ENCODE assay signal across 20 cellular contexts in genomic region chr18:70362258-70362657, GRCh38.
DNase-seq lines count a peak whose midpoint lies in the region; ATAC-seq, FAIRE-seq and TF ChIP-seq lines count a peak whose summit lies in the region.
"Had no signal": no experiment of that assay in that cellular context is flagged by ENCODE, and none has a peak within 500 bp of the region (broad histone marks: within the 10 kb centered on the region; RNA-seq: fewer than 3 reads in every experiment).

No MANE protein-coding gene starts in this region.

- H4K20me1 ChIP-seq in IMR-90 (ENCODE audit: insufficient read depth, low read length), result no peaks in the 10 kb centered on the region
- H4K20me1 ChIP-seq in H1 (replicated peaks in 1 of 2; ENCODE audit: control insufficient read depth in 1 of 2, insufficient read depth in 2 of 2, low read length in 2 of 2), result no peaks in the 10 kb centered on the region
- H4K20me1 ChIP-seq: BLaER1 had no signal

- no TSS peak for BruUV-seq in IMR-90 (replicated peaks; lab: Mats Ljungman, UMichigan)

- no peak overlapping the region for H2BK5ac ChIP-seq in IMR-90 (ENCODE audit: low read depth, low read length, poor library complexity, severe bottlenecking)
- H2BK5ac ChIP-seq in H1 (ENCODE audit: low read depth, low read length), result no peak overlapping the region

- H3K4me2 ChIP-seq in IMR-90 (ENCODE audit: low read depth, low read length) (no peak overlapping the region), H1 (ENCODE audit: insufficient read depth in 1 of 2, low read depth in 2 of 2, low read length in 2 of 2) (no peak overlapping the region)
- H3K4me2 ChIP-seq: BLaER1, GM23338 had no signal

- no peak overlapping the region for H2AK9ac ChIP-seq in IMR-90 (replicated peaks; ENCODE audit: low read depth, low read length, poor library complexity)

- H2BK20ac ChIP-seq in IMR-90 (ENCODE audit: low read depth, low read length) (peak overlapping the region; percentile 38; the same call in 1 of the 2 replicates), H1 (ENCODE audit: low read length) (no peak overlapping the region)

- POLR2A ChIA-PET in IMR-90 (lab: Charles Lee; ENCODE audit: unreplicated experiment), result no interaction called here
- POLR2A ChIA-PET in H1 (lab: Charles Lee; ENCODE audit: partially characterized antibody), result interaction anchor here (1.6 kb wide), 1 partner anchor 11 kb away, joined by 3 read pairs; no protein-coding TSS in a partner anchor

- H4K5ac ChIP-seq in IMR-90 (ENCODE audit: low read depth, low read length) (no peak overlapping the region), H1 (ENCODE audit: insufficient read length, low read depth, low read length) (no peak overlapping the region)

- peaks cover 11% of the 10 kb centered on the region for H3K4me1 ChIP-seq in IMR-90 (ENCODE audit: control insufficient read depth, insufficient read depth, low read length)
- H3K4me1 ChIP-seq in H1 (replicated peaks in 1 of 4; ENCODE audit: control insufficient read depth in 3 of 4, insufficient read depth in 4 of 4, low read length in 3 of 4), result peaks cover 2 to 15% (median 9%) of the 10 kb centered on the region in 4 experiments; a peak in 5 of 7 replicates
- no peaks in the 10 kb centered on the region for H3K4me1 ChIP-seq in left ventricle myocardium inferior
- H3K4me1 ChIP-seq: BLaER1, HAP-1 had no signal

- H3K9ac ChIP-seq in IMR-90 (ENCODE audit: low read depth, low read length) (no peak overlapping the region), H1 (replicated peaks in 1 of 4; ENCODE audit: extremely low read depth in 1 of 4, low read depth in 3 of 4, low read length in 3 of 4) (no peak overlapping the region)
- H3K9ac ChIP-seq: BLaER1 had no signal

- intact Hi-C loops in IMR-90 (cut with micrococcal nuclease), result no loop called here
- intact Hi-C loops in left ventricle myocardium inferior (cut with micrococcal nuclease), result no loop called here

- H3K23ac ChIP-seq in IMR-90 (ENCODE audit: low read depth, low read length) (no peak overlapping the region), H1 (ENCODE audit: insufficient read length) (no peak overlapping the region)

- H4K8ac ChIP-seq in IMR-90 (ENCODE audit: low read depth in 2 of 2, low read length in 2 of 2) (no peak overlapping the region; a peak in 1 of 4 replicates), H1 (ENCODE audit: extremely low read depth, insufficient read depth, low read length) (no peak overlapping the region)

- no peaks in the 10 kb centered on the region for H3K23me2 ChIP-seq in H1 (ENCODE audit: low read depth, low read length)

- TF ChIP-seq RAD21 in IMR-90 (IDR thresholded peaks at IDR 0.05; ENCODE audit: low read length) (no peak), H1 (IDR thresholded peaks at IDR 0.05 in 1 of 2, conservative IDR thresholded peaks at IDR 0.05 in 1 of 2; ENCODE audit: low read depth in 2 of 2, low read length in 2 of 2) (no peak)

- H3K79me2 ChIP-seq in H1 (ENCODE audit: control insufficient read depth in 1 of 2, insufficient read depth in 2 of 2, low read length in 2 of 2), result no peaks in the 10 kb centered on the region

- TF ChIP-seq POLR2A in IMR-90 (IDR thresholded peaks at IDR 0.05; ENCODE audit: low read depth, low read length) (no peak), H1 (IDR thresholded peaks at IDR 0.05; ENCODE audit: control extremely low read depth in 1 of 2, low read depth in 2 of 2, low read length in 2 of 2) (no peak)

- no peak for TF ChIP-seq CTCF in D721Med (IDR thresholded peaks at IDR 0.05; ENCODE audit: insufficient read depth, missing control alignments)
- TF ChIP-seq CTCF in IMR-90 (conservative IDR thresholded peaks at IDR 0.05; ENCODE audit: low read depth, low read length), result no peak
- no peak for TF ChIP-seq CTCF in H1 (IDR thresholded peaks at IDR 0.05; ENCODE audit: control extremely low read depth in 1 of 3, insufficient read depth in 1 of 3, low read depth in 1 of 3, low read length in 3 of 3)
- no peak for TF ChIP-seq CTCF in left ventricle myocardium inferior (IDR thresholded peaks at IDR 0.05; ENCODE audit: borderline replicate concordance)

- H3K79me1 ChIP-seq in IMR-90 (ENCODE audit: low read depth in 1 of 2, low read length in 2 of 2) (no peaks in the 10 kb centered on the region), H1 (ENCODE audit: low read depth, low read length) (no peaks in the 10 kb centered on the region)

- in situ Hi-C loops in IMR-90 (cut with MboI; ENCODE audit: low sequenced_read_pairs), result no loop called here

- H3K14ac ChIP-seq in IMR-90 (replicated peaks; ENCODE audit: low read depth, low read length), result no peak overlapping the region
- H3K14ac ChIP-seq in H1 (ENCODE audit: insufficient read length), result no peak overlapping the region

- no peak overlapping the region for H2AFZ ChIP-seq in IMR-90 (replicated peaks; ENCODE audit: low read length, poor library complexity)
- no peak overlapping the region for H2AFZ ChIP-seq in H1 (ENCODE audit: low read length)
- H2AFZ ChIP-seq: GM23338 had no signal

- ATAC-seq in IMR-90 (ENCODE audit: low read depth), result no peak
- ATAC-seq: CD8-positive, alpha-beta T cell; GM23338 had no signal

- peak overlapping the region; percentile 30; the same call in 1 of the 3 replicates for H2BK15ac ChIP-seq in IMR-90 (ENCODE audit: low read depth, low read length)
- H2BK15ac ChIP-seq in H1 (ENCODE audit: low read length), result no peak overlapping the region

- H3K4ac ChIP-seq in IMR-90 (ENCODE audit: low read depth, low read length), result no peak overlapping the region
- H3K4ac ChIP-seq in H1 (replicated peaks; ENCODE audit: insufficient read length, low read depth, low read length), result no peak overlapping the region

- H2BK12ac ChIP-seq in H1 (ENCODE audit: low read depth, low read length), result no peak overlapping the region

- H3K27me3 ChIP-seq in IMR-90 (ENCODE audit: control insufficient read depth, insufficient read depth, low read length), result no peaks in the 10 kb centered on the region
- no peaks in the 10 kb centered on the region for H3K27me3 ChIP-seq in H1 (replicated peaks in 1 of 4; ENCODE audit: control insufficient read depth in 3 of 4, extremely low read depth in 1 of 4, insufficient read depth in 3 of 4, low read length in 3 of 4)
- H3K27me3 ChIP-seq in left ventricle myocardium inferior (ENCODE audit: low read depth), result no peaks in the 10 kb centered on the region
- H3K27me3 ChIP-seq: BLaER1 had no signal

- TF ChIP-seq EP300 in H1 (IDR thresholded peaks at IDR 0.05; ENCODE audit: borderline replicate concordance in 1 of 2, low read depth in 2 of 2, low read length in 2 of 2), result no peak

- H3K4me3 ChIP-seq in IMR-90 (ENCODE audit: insufficient read depth, low read depth, low read length) (no peak overlapping the region), H1 (ENCODE audit: extremely low read depth in 1 of 4, insufficient read depth in 2 of 4, low read depth in 3 of 4, low read length in 4 of 4) (no peak overlapping the region), left ventricle myocardium inferior (no peak overlapping the region)
- H3K4me3 ChIP-seq: BLaER1, GM23338, HAP-1 had no signal

- H2BK120ac ChIP-seq in IMR-90 (ENCODE audit: low read depth, low read length) (peak overlapping the region; percentile 11; the same call in 1 of the 2 replicates), H1 (replicated peaks; ENCODE audit: low read depth, low read length) (peak overlapping the region; percentile 33)

- no peak overlapping the region for H2AK5ac ChIP-seq in IMR-90 (ENCODE audit: low read depth, low read length)
- H2AK5ac ChIP-seq in H1 (ENCODE audit: low read depth, low read length), result no peak overlapping the region

- peaks cover 7% of the 10 kb centered on the region for H3K9me1 ChIP-seq in IMR-90 (ENCODE audit: insufficient read depth, low read length)

- dilution Hi-C loops in IMR-90 (cut with HindIII; ENCODE audit: low sequenced_read_pairs, unreplicated experiment), result no loop called here

- no CpG with 5 or more reads among the region's 4 CpGs for WGBS in IMR-90 (ENCODE audit: extremely low coverage in 2 of 2, insufficient read length in 1 of 2), 2 experiments
- WGBS in H1 (ENCODE audit: extremely low coverage in 1 of 2, insufficient coverage in 1 of 2, insufficient read length in 1 of 2, insufficient replicate concordance in 2 of 2, low coverage in 1 of 2, low lambda C conversion rate in 2 of 2, missing lambda C conversion rate in 1 of 2), 2 experiments, result 88% methylated on average over 4 of the region's 4 CpGs; no CpG with 5 or more reads in 1 of the 2 experiments

- DNase-seq in D721Med (ENCODE audit: insufficient read length, low spot score) (no peak), IMR-90 (no peak), H1 (ENCODE audit: low read depth in 1 of 2, low spot score in 2 of 2) (no peak), HTR-8/SVneo (ENCODE audit: insufficient read length, low spot score) (no peak), left ventricle myocardium inferior (no peak)
- no peak for DNase-seq in NK-92 treated with Interleukin-12 subunit alpha and Interleukin-12 subunit beta, amount 100 ng/mL, for 24 hours (lab: John Stamatoyannopoulos, UW)
- DNase-seq: Caco-2; CD4-positive, CD25-positive, alpha-beta regulatory T cell; CD8-positive, alpha-beta T cell; DMS 273 treated with DMSO at 0.1 percent for 48 hours; DMS53; DMS79 treated with DMSO at 0.1 percent for 48 hours; GF-D8 had no signal

- no peaks in the 10 kb centered on the region for H3K9me3 ChIP-seq in IMR-90 (ENCODE audit: control insufficient read depth, insufficient read depth, low read length)
- H3K9me3 ChIP-seq in H1 (ENCODE audit: insufficient read depth in 2 of 2, low read depth in 1 of 2, low read length in 1 of 2), result no peaks in the 10 kb centered on the region
- H3K9me3 ChIP-seq in left ventricle myocardium inferior (replicated peaks), result no peaks in the 10 kb centered on the region
- H3K9me3 ChIP-seq: BLaER1, Caco-2, HAP-1 had no signal

- no peak overlapping the region for H4K91ac ChIP-seq in IMR-90 (ENCODE audit: insufficient read depth, low read depth, low read length)
- no peak overlapping the region for H4K91ac ChIP-seq in H1 (replicated peaks; ENCODE audit: insufficient read length, low read length)

- no peak overlapping the region for H3K27ac ChIP-seq in IMR-90 (ENCODE audit: insufficient read depth, low read length)
- H3K27ac ChIP-seq in H1 (ENCODE audit: low read depth, low read length), result no peak overlapping the region
- H3K27ac ChIP-seq in left ventricle myocardium inferior (replicated peaks), result no peak overlapping the region
- H3K27ac ChIP-seq: BLaER1, C4-2B had no signal

- FAIRE-seq in D721Med (lab: Jason Lieb, UNC) (peak; percentile 89), H1 (lab: Jason Lieb, UNC) (no peak), HTR-8/SVneo (lab: Jason Lieb, UNC) (no peak)
- FAIRE-seq: GM12891, GM18507, H54 had no signal

- H3K36me3 ChIP-seq in IMR-90 (ENCODE audit: control insufficient read depth, insufficient read depth, low read length) (no peaks in the 10 kb centered on the region), H1 (ENCODE audit: control insufficient read depth in 2 of 4, insufficient read depth in 4 of 4, low read length in 3 of 4) (no peaks in the 10 kb centered on the region; a peak in 1 of 8 replicates), left ventricle myocardium inferior (no peaks in the 10 kb centered on the region)
- H3K36me3 ChIP-seq: BLaER1, HAP-1 had no signal

- no peak overlapping the region; the same call in 1 of the 2 replicates for H3K18ac ChIP-seq in IMR-90 (ENCODE audit: low read depth, low read length)
- no peak overlapping the region for H3K18ac ChIP-seq in H1 (ENCODE audit: extremely low read depth, low read length)

- H3K56ac ChIP-seq in IMR-90 (ENCODE audit: extremely low read depth, insufficient read depth, low read length), result no peak overlapping the region
- H3K56ac ChIP-seq in H1 (replicated peaks; ENCODE audit: insufficient read length, low read depth, low read length), result no peak overlapping the region

- CTCF ChIA-PET in IMR-90 (lab: Yijun Ruan, JAX) (interaction anchor here (0.5 to 0.9 kb wide), 4 partner anchors 11 to 220 kb away, joined by 3 to 4 read pairs (median 3); no protein-coding TSS in a partner anchor), H1 (lab: Charles Lee; ENCODE audit: partially characterized antibody) (interaction anchor here (1.5 to 1.7 kb wide), 2 partner anchors 9 to 127 kb away, joined by 3 to 4 read pairs; no protein-coding TSS in a partner anchor)
